1 cellular context compared by ENCODE assay signal in the genomic region with DNA sequence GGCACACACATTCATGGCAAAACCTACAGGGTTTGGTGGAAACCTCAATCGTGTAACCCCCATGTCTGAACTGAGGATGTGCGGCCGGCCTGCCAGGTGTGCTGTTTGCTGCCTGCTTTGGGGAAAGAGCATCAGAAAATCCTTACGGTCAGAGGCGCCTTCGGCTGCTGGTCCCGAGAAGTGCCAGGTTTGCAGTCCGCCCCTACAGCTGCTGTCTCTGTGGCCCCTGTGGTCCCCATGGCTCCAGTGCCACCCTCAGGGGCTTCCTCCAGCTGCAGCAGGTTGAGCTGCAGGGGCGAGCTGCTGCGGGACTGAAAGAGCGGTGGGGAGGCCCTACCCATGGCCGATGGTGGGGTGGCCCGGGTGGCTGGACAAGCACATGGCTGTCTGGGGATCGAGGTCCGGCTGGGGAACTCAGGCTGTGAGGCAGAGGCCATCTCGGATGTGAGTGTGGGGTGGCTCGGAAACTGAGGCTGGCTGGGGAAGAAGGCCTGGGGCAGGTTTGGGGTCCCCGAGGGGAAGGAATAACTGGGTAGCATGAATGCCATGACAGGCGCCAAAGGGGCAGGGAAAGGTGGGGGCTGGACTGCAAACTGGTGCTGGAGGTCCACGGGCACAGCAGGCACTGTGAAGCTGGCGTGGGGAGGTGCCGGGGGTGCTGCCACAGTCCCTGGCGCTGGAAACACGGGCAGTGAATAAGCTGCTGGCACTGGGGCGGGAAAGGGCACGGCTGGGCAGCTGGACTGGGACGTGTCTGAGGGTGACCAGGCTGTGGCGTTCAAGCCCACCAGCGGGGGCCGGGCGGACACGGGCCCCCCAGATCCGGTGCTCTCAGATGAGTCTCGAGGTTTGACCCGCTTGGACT.
TF ChIP-seq lines count a peak whose summit lies in the region.

No MANE protein-coding gene starts in this region.

TF ChIP-seq in IMR-90, 13 proteins besides CTCF, POLR2A, EP300 and RAD21:
- TF ChIP-seq, protein P1, sequence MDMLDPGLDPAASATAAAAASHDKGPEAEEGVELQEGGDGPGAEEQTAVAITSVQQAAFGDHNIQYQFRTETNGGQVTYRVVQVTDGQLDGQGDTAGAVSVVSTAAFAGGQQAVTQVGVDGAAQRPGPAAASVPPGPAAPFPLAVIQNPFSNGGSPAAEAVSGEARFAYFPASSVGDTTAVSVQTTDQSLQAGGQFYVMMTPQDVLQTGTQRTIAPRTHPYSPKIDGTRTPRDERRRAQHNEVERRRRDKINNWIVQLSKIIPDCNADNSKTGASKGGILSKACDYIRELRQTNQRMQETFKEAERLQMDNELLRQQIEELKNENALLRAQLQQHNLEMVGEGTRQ (IDR thresholded peaks at IDR 0.05; ENCODE audit: low read depth, low read length), result no peak
- TF ChIP-seq CEBPB (IDR thresholded peaks at IDR 0.05; ENCODE audit: low read depth, low read length) (no peak), NFE2L2 (IDR thresholded peaks at IDR 0.05; ENCODE audit: low read depth, low read length) (no peak)
